22 cellular contexts compared by ENCODE assay signal in genomic region chr3:191143224-191143623, GRCh38. TPM values are rescaled to one million over a fixed set of nuclear protein-coding genes. Genes with fewer than 3 reads are reported as not detected.
"Had no signal": no experiment of that assay in that cellular context is flagged by ENCODE, and none has a peak within 500 bp of the region (broad histone marks: within the 10 kb centered on the region; RNA-seq: fewer than 3 reads in every experiment).

No MANE protein-coding gene starts in this region.

- H3K9me3 ChIP-seq: left ventricle myocardium inferior, psoas muscle, upper lobe of left lung had no signal

- H3K27me3 ChIP-seq: upper lobe of left lung had no signal

- H3K4me1 ChIP-seq: psoas muscle, upper lobe of left lung had no signal

- H3K36me3 Mint-ChIP-seq: activated naive CD8-positive, alpha-beta T cell had no signal

- ATAC-seq: activated CD8-positive, alpha-beta T cell treated with anti-CD3 and anti-CD28 coated beads, Interleukin-2, amount 10 ng/mL, durations not matched to agents 7 days and 5 days; effector memory CD8-positive, alpha-beta T cell; psoas muscle; sciatic nerve; stimulated activated naive CD8-positive, alpha-beta T cell treated with anti-CD3 and anti-CD28 coated beads, Interleukin-15, amount 100 ng/mL, for 72 hours had no signal

- DNase-seq: activated CD4-positive, alpha-beta T cell treated with anti-CD3 and anti-CD28 coated beads, Interleukin-2, amount 10 ng/mL, durations not matched to agents 24 days and 14 days; activated CD4-positive, CD25-positive, alpha-beta regulatory T cell; activated CD8-positive, alpha-beta memory T cell treated with anti-CD3 and anti-CD28 coated beads, Interleukin-2, amount 50 U/mL, for 4 hours; activated CD8-positive, alpha-beta T cell treated with anti-CD3 and anti-CD28 coated beads, Interleukin-2, amount 10 ng/mL, durations not matched to agents 7 days and 5 days; activated effector memory CD4-positive, alpha-beta T cell treated with anti-CD3 and anti-CD28 coated beads, Interleukin-2, amount 50 U/mL, for 16 hours; activated T-cell treated with anti-CD3 and anti-CD28 coated beads, Interleukin-2, amount 50 U/mL, for 48 hours; amniotic stem cell; effector memory CD8-positive, alpha-beta T cell; erythroblast; hippocampal formation; kidney; left ventricle myocardium inferior; occipital lobe; psoas muscle; stimulated activated naive CD8-positive, alpha-beta T cell treated with anti-CD3 and anti-CD28 coated beads, Interleukin-15, amount 100 ng/mL, for 72 hours; upper lobe of left lung had no signal

- H3K27ac ChIP-seq: left ventricle myocardium inferior, psoas muscle, upper lobe of left lung had no signal

- H3K4me3 Mint-ChIP-seq: activated CD4-positive, alpha-beta T cell treated with anti-CD3 and anti-CD28 coated beads, Interleukin-2, amount 10 ng/mL, durations not matched to agents 24 days and 14 days; activated CD8-positive, alpha-beta T cell treated with anti-CD3 and anti-CD28 coated beads, Interleukin-2, amount 10 ng/mL, durations not matched to agents 7 days and 5 days; activated naive CD8-positive, alpha-beta T cell; central memory CD8-positive, alpha-beta T cell; effector memory CD8-positive, alpha-beta T cell; nephron; stimulated activated naive CD8-positive, alpha-beta T cell treated with anti-CD3 and anti-CD28 coated beads, Interleukin-15, amount 100 ng/mL, for 72 hours had no signal

- H3K4me3 ChIP-seq: left ventricle myocardium inferior, psoas muscle, upper lobe of left lung had no signal

- H3K36me3 ChIP-seq: left ventricle myocardium inferior, upper lobe of left lung had no signal

- H3K4me1 Mint-ChIP-seq: activated CD4-positive, alpha-beta T cell treated with anti-CD3 and anti-CD28 coated beads, Interleukin-2, amount 10 ng/mL, durations not matched to agents 24 days and 14 days; central memory CD8-positive, alpha-beta T cell; nephron; stimulated activated naive CD8-positive, alpha-beta T cell treated with anti-CD3 and anti-CD28 coated beads, Interleukin-15, amount 100 ng/mL, for 72 hours had no signal

- H3K9me3 Mint-ChIP-seq: activated CD4-positive, alpha-beta T cell treated with anti-CD3 and anti-CD28 coated beads, Interleukin-2, amount 10 ng/mL, durations not matched to agents 24 days and 14 days; nephron; stimulated activated naive CD8-positive, alpha-beta T cell treated with anti-CD3 and anti-CD28 coated beads, Interleukin-15, amount 100 ng/mL, for 72 hours had no signal

- H3K27ac Mint-ChIP-seq: activated CD4-positive, alpha-beta T cell treated with anti-CD3 and anti-CD28 coated beads, Interleukin-2, amount 10 ng/mL, durations not matched to agents 24 days and 14 days; activated CD8-positive, alpha-beta T cell treated with anti-CD3 and anti-CD28 coated beads, Interleukin-2, amount 10 ng/mL, durations not matched to agents 7 days and 5 days; activated naive CD8-positive, alpha-beta T cell; effector memory CD8-positive, alpha-beta T cell; nephron; stimulated activated naive CD8-positive, alpha-beta T cell treated with anti-CD3 and anti-CD28 coated beads, Interleukin-15, amount 100 ng/mL, for 72 hours had no signal

- H3K27me3 Mint-ChIP-seq: activated CD4-positive, alpha-beta T cell treated with anti-CD3 and anti-CD28 coated beads, Interleukin-2, amount 10 ng/mL, durations not matched to agents 24 days and 14 days; activated naive CD8-positive, alpha-beta T cell; central memory CD8-positive, alpha-beta T cell; effector memory CD8-positive, alpha-beta T cell; stimulated activated naive CD8-positive, alpha-beta T cell treated with anti-CD3 and anti-CD28 coated beads, Interleukin-15, amount 100 ng/mL, for 72 hours had no signal

RNA-seq across cellular contexts. Expression of gene OSTN, which starts 55.8 kb away (rescaled TPM):
- total RNA-seq: activated CD4-positive, alpha-beta T cell treated with anti-CD3 and anti-CD28 coated beads, Interleukin-2, amount 10 ng/mL, durations not matched to agents 24 days and 14 days; activated CD8-positive, alpha-beta T cell treated with anti-CD3 and anti-CD28 coated beads, Interleukin-2, amount 10 ng/mL, durations not matched to agents 7 days and 5 days; glomerular endothelial cell; kidney; mesenteric fat pad; upper lobe of left lung had no signal
